1 cellular context compared by ENCODE assay signal in the genomic region with DNA sequence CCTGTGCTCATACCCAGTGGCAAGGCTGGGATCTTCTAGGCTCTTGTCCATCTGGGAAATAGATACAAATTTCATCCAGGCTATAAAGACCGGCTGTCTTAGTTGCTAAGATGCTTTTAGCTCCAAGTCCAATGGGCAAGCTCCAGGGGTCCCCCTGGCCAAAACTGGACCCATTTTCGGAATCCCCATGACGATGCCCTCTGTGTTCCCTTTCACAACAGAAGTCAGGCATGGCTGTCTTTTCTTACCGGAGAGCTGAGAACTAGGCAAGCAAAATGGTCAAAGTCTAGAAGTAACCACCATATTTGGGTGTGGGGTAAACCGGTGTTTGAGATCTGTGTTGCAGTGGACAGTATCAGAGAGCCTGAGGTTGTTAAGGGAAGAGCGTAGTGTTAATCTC.
TF ChIP-seq lines count a peak whose summit lies in the region.

No MANE protein-coding gene starts in this region.

TF ChIP-seq in HepG2, 621 proteins besides CTCF, POLR2A, EP300 and RAD21:
- no peak for TF ChIP-seq ZNF772 (CRISPR knock-in tag; IDR thresholded peaks at IDR 0.05)
- peak; percentile 9 for TF ChIP-seq YY1 (IDR thresholded peaks at IDR 0.05; ENCODE audit: insufficient read depth, insufficient replicate concordance, low read depth, low read length)
- TF ChIP-seq ZNF350 (CRISPR knock-in tag; IDR thresholded peaks at IDR 0.05; ENCODE audit: borderline replicate concordance, low read depth) = no peak
- TF ChIP-seq HMG20A (CRISPR knock-in tag; IDR thresholded peaks at IDR 0.05; ENCODE audit: borderline replicate concordance) = no peak
- no peak for TF ChIP-seq IRF2 (CRISPR knock-in tag; IDR thresholded peaks at IDR 0.05)
- peak; percentile 87; the same call in 1 of the 2 replicates for TF ChIP-seq SRF (IDR thresholded peaks at IDR 0.05; ENCODE audit: low read depth, low read length)
- no peak for TF ChIP-seq MAZ (IDR thresholded peaks at IDR 0.05; ENCODE audit: borderline replicate concordance, low read depth, low read length)
- TF ChIP-seq MAZ (CRISPR knock-in tag; IDR thresholded peaks at IDR 0.05; ENCODE audit: low read depth) = 0 out of 2 replicates have a peak, but pooled peaks have one; percentile 4
